ENCODE assay signal across 19 cellular contexts in the genomic region with DNA sequence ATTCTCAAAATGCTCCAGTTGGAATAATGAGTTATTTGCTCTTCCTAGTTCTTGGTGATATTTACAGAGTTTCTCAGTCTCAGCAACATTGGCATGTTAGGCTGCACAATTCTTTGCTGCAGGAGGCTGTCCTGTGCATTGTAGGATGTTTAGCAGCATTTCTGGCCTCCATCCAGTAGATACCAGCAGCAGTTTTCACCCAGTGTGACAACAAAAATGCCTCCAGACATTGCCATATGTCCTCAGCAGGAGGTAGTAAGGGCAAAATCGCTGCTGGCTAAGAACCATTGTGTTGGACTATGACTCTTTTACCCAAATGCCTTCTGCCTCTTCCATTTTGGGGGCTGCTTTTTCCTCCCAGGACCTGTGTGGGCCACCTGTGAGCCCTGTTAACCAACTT.
"Had no signal": no experiment of that assay in that cellular context is flagged by ENCODE, and none has a peak within 500 bp of the region (broad histone marks: within the 10 kb centered on the region; RNA-seq: fewer than 3 reads in every experiment).

No MANE protein-coding gene starts in this region.

- H3K27ac ChIP-seq: brain microvascular endothelial cell, gastroesophageal sphincter, heart left ventricle, left ventricle myocardium inferior, neutrophil, parathyroid adenoma had no signal

- DNase-seq: activated CD4-positive, alpha-beta T cell treated with anti-CD3 and anti-CD28 coated beads, Interleukin-2, amount 10 ng/mL, durations not matched to agents 7 days and 5 days; activated gamma-delta T cell; activated T-cell treated with anti-CD3 and anti-CD28 coated beads, Interleukin-2, amount 50 U/mL, for 72 hours; brain microvascular endothelial cell; cerebellar nuclear complex; effector CD8-positive, alpha-beta T cell; heart left ventricle; kidney glomerular epithelial cell; left ventricle myocardium inferior; naive B cell; stimulated activated CD4-positive, alpha-beta T cell treated with anti-CD3 and anti-CD28 coated beads, Interleukin-4, amount 100 ng/mL, for 24 hours had no signal

- H3K36me3 ChIP-seq: brain microvascular endothelial cell, gastroesophageal sphincter, heart left ventricle, left ventricle myocardium inferior, neutrophil had no signal

- H3K9ac ChIP-seq: parathyroid adenoma had no signal

- H3K9me3 ChIP-seq: gastroesophageal sphincter, heart left ventricle, left ventricle myocardium inferior, neutrophil had no signal

- ATAC-seq: activated CD4-positive, CD25-positive, alpha-beta regulatory T cell treated with anti-CD3 and anti-CD28 coated beads, Interleukin-2, amount 50 U/mL, for 24 hours; activated naive CD4-positive, alpha-beta T cell treated with anti-CD3 and anti-CD28 coated beads, Interleukin-2, amount 50 U/mL, for 72 hours; activated T-cell treated with anti-CD3 and anti-CD28 coated beads, Interleukin-2, amount 50 U/mL, for 72 hours; esophagus mucosa; gastroesophageal sphincter; heart left ventricle; sciatic nerve; stimulated activated memory B cell treated with anti-CD40 and anti-IgM and Interleukin-4, amounts not matched to agents 10 μg/mL and 1 μg/mL and 100 μg/mL, for 72 hours had no signal

- H2AFZ ChIP-seq: parathyroid adenoma had no signal

- H3K4me3 ChIP-seq: gastroesophageal sphincter, heart left ventricle, left ventricle myocardium inferior had no signal

- H3K27me3 ChIP-seq: brain microvascular endothelial cell, gastroesophageal sphincter, heart left ventricle, neutrophil had no signal
